3 cellular contexts compared by ENCODE assay signal in the genomic region with DNA sequence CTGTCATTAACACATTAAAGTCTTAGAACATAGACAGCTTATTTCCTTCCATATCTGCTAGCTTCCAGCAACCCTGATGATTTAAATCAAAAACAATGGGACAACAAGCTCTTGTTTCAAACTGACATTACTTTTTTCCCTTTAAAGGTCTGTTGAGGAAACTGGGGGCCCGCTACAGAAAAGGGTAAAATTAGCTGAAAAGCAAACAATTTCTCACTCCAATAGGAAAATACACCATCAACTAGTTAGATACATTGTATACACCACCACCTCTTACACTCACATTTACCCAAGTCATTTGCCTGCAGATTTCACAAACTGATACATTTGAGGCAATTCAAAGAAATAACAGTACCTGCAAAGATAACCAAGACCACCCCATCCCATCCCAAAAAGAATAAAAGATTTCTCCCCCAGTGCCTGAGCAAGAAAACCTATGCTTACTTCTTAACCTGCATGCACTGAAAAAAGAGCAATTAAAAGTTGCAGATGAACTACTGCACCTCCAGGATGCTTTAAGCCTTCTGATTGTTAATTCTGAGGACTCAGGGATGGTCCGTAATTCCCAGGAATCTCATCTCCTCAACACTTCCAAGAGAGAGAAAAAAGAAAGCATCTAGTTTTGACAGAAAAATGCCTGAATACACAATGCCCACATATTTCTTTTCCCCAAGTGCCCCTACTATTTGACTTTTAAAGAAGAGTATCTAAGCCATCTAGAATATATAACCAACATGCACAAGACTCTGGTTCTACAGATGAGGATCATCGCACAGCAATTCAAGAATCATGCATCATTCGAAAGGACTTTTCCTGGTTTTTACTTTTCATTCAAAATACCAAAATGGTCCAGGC.
TF ChIP-seq lines count a peak whose summit lies in the region.

No MANE protein-coding gene starts in this region.

TF ChIP-seq in A549, 52 proteins besides CTCF, POLR2A, EP300 and RAD21:
- TF ChIP-seq KDM1A (IDR thresholded peaks at IDR 0.05; ENCODE audit: low read depth) (no peak), HOXA7 (CRISPR knock-in tag; IDR thresholded peaks at IDR 0.05) (no peak), ZFP36 (IDR thresholded peaks at IDR 0.05; ENCODE audit: borderline replicate concordance, partially characterized antibody) (no peak), ZC3H11A (IDR thresholded peaks at IDR 0.05) (no peak), KDM5A (IDR thresholded peaks at IDR 0.05) (no peak), NR3C1 (IDR thresholded peaks at IDR 0.05) (no peak), HOXB13 (CRISPR knock-in tag; IDR thresholded peaks at IDR 0.05; ENCODE audit: low read depth) (no peak), RNF2 (IDR thresholded peaks at IDR 0.05; ENCODE audit: borderline replicate concordance, low read depth) (no peak), MAFK (IDR thresholded peaks at IDR 0.05; ENCODE audit: partially characterized antibody) (no peak)
- TF ChIP-seq, protein P1, sequence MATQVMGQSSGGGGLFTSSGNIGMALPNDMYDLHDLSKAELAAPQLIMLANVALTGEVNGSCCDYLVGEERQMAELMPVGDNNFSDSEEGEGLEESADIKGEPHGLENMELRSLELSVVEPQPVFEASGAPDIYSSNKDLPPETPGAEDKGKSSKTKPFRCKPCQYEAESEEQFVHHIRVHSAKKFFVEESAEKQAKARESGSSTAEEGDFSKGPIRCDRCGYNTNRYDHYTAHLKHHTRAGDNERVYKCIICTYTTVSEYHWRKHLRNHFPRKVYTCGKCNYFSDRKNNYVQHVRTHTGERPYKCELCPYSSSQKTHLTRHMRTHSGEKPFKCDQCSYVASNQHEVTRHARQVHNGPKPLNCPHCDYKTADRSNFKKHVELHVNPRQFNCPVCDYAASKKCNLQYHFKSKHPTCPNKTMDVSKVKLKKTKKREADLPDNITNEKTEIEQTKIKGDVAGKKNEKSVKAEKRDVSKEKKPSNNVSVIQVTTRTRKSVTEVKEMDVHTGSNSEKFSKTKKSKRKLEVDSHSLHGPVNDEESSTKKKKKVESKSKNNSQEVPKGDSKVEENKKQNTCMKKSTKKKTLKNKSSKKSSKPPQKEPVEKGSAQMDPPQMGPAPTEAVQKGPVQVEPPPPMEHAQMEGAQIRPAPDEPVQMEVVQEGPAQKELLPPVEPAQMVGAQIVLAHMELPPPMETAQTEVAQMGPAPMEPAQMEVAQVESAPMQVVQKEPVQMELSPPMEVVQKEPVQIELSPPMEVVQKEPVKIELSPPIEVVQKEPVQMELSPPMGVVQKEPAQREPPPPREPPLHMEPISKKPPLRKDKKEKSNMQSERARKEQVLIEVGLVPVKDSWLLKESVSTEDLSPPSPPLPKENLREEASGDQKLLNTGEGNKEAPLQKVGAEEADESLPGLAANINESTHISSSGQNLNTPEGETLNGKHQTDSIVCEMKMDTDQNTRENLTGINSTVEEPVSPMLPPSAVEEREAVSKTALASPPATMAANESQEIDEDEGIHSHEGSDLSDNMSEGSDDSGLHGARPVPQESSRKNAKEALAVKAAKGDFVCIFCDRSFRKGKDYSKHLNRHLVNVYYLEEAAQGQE (IDR thresholded peaks at IDR 0.05) = no peak

TF ChIP-seq in H1, 55 proteins besides CTCF, POLR2A, EP300 and RAD21:
- no peak for TF ChIP-seq SUZ12 (IDR thresholded peaks at IDR 0.05; ENCODE audit: low read length)
- TF ChIP-seq EZH2 (IDR thresholded peaks at IDR 0.05; ENCODE audit: low read depth, low read length, severe bottlenecking) = no peak
- no peak for TF ChIP-seq CREB1 (IDR thresholded peaks at IDR 0.05)
- TF ChIP-seq POU5F1 (IDR thresholded peaks at IDR 0.05; ENCODE audit: low read depth, low read length) = no peak
- TF ChIP-seq GABPA (IDR thresholded peaks at IDR 0.05; ENCODE audit: borderline replicate concordance, insufficient read depth, low read length) = no peak
- no peak for TF ChIP-seq CEBPB (IDR thresholded peaks at IDR 0.05; ENCODE audit: low read depth, low read length)
- no peak for TF ChIP-seq TEAD4 (IDR thresholded peaks at IDR 0.05; ENCODE audit: low read depth, low read length)
- no peak for TF ChIP-seq POLR2AphosphoS5 (IDR thresholded peaks at IDR 0.05; ENCODE audit: low read depth, low read length)
- no peak for TF ChIP-seq ASH2L (IDR thresholded peaks at IDR 0.05; ENCODE audit: low read length)
- TF ChIP-seq BRCA1 (IDR thresholded peaks at IDR 0.05; ENCODE audit: low read depth, low read length) = no peak
- TF ChIP-seq TBP (IDR thresholded peaks at IDR 0.05; ENCODE audit: low read depth, low read length) = no peak
- TF ChIP-seq, protein P2, sequence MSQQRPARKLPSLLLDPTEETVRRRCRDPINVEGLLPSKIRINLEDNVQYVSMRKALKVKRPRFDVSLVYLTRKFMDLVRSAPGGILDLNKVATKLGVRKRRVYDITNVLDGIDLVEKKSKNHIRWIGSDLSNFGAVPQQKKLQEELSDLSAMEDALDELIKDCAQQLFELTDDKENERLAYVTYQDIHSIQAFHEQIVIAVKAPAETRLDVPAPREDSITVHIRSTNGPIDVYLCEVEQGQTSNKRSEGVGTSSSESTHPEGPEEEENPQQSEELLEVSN (IDR thresholded peaks at IDR 0.05) = no peak
- TF ChIP-seq TAF7 (optimal IDR thresholded peaks at IDR 0.05; ENCODE audit: borderline replicate concordance, low read depth, low read length) = no peak
- TF ChIP-seq JUND (IDR thresholded peaks at IDR 0.05; ENCODE audit: low read length) = no peak

TF ChIP-seq in neural cell, 6 proteins besides CTCF, POLR2A, EP300 and RAD21:
- TF ChIP-seq EZH2 (IDR thresholded peaks at IDR 0.05; ENCODE audit: borderline replicate concordance, insufficient read depth, low read length, poor library complexity, severe bottlenecking) = no peak
- TF ChIP-seq TAF1 (IDR thresholded peaks at IDR 0.05; ENCODE audit: low read depth) = no peak
- TF ChIP-seq, protein P1 (IDR thresholded peaks at IDR 0.05; ENCODE audit: borderline replicate concordance) = no peak
- TF ChIP-seq POLR2AphosphoS5 (IDR thresholded peaks at IDR 0.05) = no peak
- TF ChIP-seq SMC3 (conservative IDR thresholded peaks at IDR 0.05; ENCODE audit: poor library complexity) = no peak
- TF ChIP-seq MXI1 (conservative IDR thresholded peaks at IDR 0.05; ENCODE audit: poor library complexity, severe bottlenecking) = no peak
